In genomic region chr3:4714045-4714444, GRCh38 we compare ENCODE assay signal across 20 cellular contexts.
"Had no signal": no experiment of that assay in that cellular context is flagged by ENCODE, and none has a peak within 500 bp of the region (broad histone marks: within the 10 kb centered on the region; RNA-seq: fewer than 3 reads in every experiment).

No MANE protein-coding gene starts in this region.

- H3K27ac ChIP-seq: KMS-11, WERI-Rb-1 had no signal

- FAIRE-seq: RCC 7860 had no signal

- H3K9me3 ChIP-seq: MG63 had no signal

- H3K36me3 ChIP-seq: MG63, WERI-Rb-1 had no signal

- H3K4me2 ChIP-seq: KMS-11 had no signal

- H3K27me3 ChIP-seq: MG63 had no signal

- H3K9ac ChIP-seq: KMS-11 had no signal

- DNase-seq: activated CD4-positive, alpha-beta T cell treated with anti-CD3 and anti-CD28 coated beads for 36 hours; activated gamma-delta T cell; activated naive CD4-positive, alpha-beta T cell treated with anti-CD3 and anti-CD28 coated beads, Interleukin-2, amount 10 ng/mL, durations not matched to agents 7 days and 5 days; activated naive CD8-positive, alpha-beta T cell treated with anti-CD3 and anti-CD28 coated beads for 36 hours; activated T-cell treated with anti-CD3 and anti-CD28 coated beads, Interleukin-2, amount 50 U/mL, for 4 hours; anterior cingulate cortex; caudate nucleus; MG63; MV-4-11; NCI-H1092 treated with DMSO at 0.1 percent for 48 hours; NCI-H1436; NCI-H1694 treated with DMSO at 0.1 percent for 48 hours; NCI-H2029 treated with DMSO at 0.1 percent for 48 hours; NCI-H510A treated with DMSO at 0.1 percent for 48 hours; NCI-H69; SIG-M5; T-cell; WERI-Rb-1 had no signal

- H3K4me3 ChIP-seq: MG63 had no signal

- ATAC-seq: activated CD4-positive, alpha-beta T cell treated with anti-CD3 and anti-CD28 coated beads for 36 hours; activated T-cell treated with anti-CD3 and anti-CD28 coated beads, Interleukin-2, amount 50 U/mL, for 4 hours; T-cell had no signal
